Comparison of ENCODE assay signal across 1 cellular context in genomic region chr11:91100432-91100831, GRCh38.
TF ChIP-seq lines count a peak whose summit lies in the region.

No MANE protein-coding gene starts in this region.

TF ChIP-seq in SK-N-SH treated with all-trans-retinoic acid at 6 μM for 48 hours, 23 proteins besides CTCF, POLR2A, EP300 and RAD21 (continued from another document):
- TF ChIP-seq TSHZ2 (CRISPR knock-in tag; IDR thresholded peaks at IDR 0.05) = no peak
- TF ChIP-seq ZFP30 (CRISPR knock-in tag; IDR thresholded peaks at IDR 0.05) = no peak
- TF ChIP-seq ZNF70 (CRISPR knock-in tag; IDR thresholded peaks at IDR 0.05) = no peak
- no peak for TF ChIP-seq ZNF565 (CRISPR knock-in tag; conservative IDR thresholded peaks at IDR 0.05; ENCODE audit: low read depth)
- TF ChIP-seq CSRNP3 (CRISPR knock-in tag; IDR thresholded peaks at IDR 0.05) = no peak
- TF ChIP-seq PATZ1 (CRISPR knock-in tag; IDR thresholded peaks at IDR 0.05; ENCODE audit: borderline replicate concordance) = no peak
- TF ChIP-seq SNAI2 (CRISPR knock-in tag; IDR thresholded peaks at IDR 0.05) = no peak
- no peak for TF ChIP-seq RARB (CRISPR knock-in tag; IDR thresholded peaks at IDR 0.05)
- TF ChIP-seq BACH2 (CRISPR knock-in tag; IDR thresholded peaks at IDR 0.05; ENCODE audit: borderline replicate concordance) = no peak
- TF ChIP-seq CREB5 (CRISPR knock-in tag; IDR thresholded peaks at IDR 0.05; ENCODE audit: low read depth) = no peak
- no peak for TF ChIP-seq TOX (CRISPR knock-in tag; IDR thresholded peaks at IDR 0.05; ENCODE audit: borderline replicate concordance)
- no peak for TF ChIP-seq GLIS3 (CRISPR knock-in tag; IDR thresholded peaks at IDR 0.05)
- TF ChIP-seq PPARA (CRISPR knock-in tag; IDR thresholded peaks at IDR 0.05; ENCODE audit: borderline replicate concordance) = no peak
- no peak for TF ChIP-seq ISL1 (CRISPR knock-in tag; IDR thresholded peaks at IDR 0.05)
- TF ChIP-seq CSDC2 (CRISPR knock-in tag; IDR thresholded peaks at IDR 0.05) = no peak
